In the genomic region with DNA sequence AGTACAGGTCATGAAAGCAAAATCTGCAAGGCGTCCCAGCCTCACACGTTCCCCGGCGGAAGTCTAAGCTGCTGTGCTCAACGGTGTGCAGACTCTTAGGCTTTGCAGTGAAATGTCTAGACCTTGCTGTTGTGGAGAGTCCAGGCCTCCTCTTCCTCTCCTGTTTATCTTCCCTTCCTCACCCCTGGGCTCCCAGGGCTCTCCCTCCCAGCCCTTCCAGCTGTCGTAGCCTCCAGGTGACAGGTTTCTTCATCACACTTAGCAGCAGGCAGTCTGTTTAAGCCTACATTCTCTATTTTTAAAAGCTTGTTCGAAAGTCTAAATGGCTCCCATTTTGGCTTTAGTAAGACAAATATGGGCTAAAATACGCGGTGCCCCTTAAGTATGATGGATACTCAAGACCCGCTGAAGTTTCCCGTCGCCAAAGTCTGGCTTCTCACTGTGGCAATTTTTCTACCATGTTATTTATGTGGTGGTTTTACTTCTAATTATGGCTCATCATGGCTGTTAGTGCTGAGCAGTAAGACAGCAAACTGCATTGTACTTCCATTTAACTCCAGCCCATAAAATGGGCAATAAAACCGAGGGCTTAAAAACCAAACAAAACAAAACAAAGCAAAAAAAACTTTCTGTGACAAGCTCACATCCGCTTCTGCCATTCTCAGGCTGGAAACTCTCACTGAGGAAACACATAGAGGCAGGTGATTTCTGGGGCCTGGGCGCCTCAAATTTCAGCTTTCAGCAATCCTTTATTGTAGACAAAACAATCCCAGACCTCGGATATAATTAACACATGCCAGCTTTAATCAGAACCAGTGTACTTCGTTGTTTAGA, we compare ENCODE assay signal across 14 cellular contexts.
DNase-seq lines count a peak whose midpoint lies in the region; ATAC-seq and TF ChIP-seq lines count a peak whose summit lies in the region.
"Had no signal": no experiment of that assay in that cellular context is flagged by ENCODE, and none has a peak within 500 bp of the region (broad histone marks: within the 10 kb centered on the region; RNA-seq: fewer than 3 reads in every experiment).

No MANE protein-coding gene starts in this region.

- TF ChIP-seq CTCF in PC-9 (conservative IDR thresholded peaks at IDR 0.05) (no peak), neural progenitor cell (IDR thresholded peaks at IDR 0.05) (no peak)
- no peak for TF ChIP-seq CTCF in activated CD8-positive, alpha-beta T cell treated with anti-CD3 and anti-CD28 coated beads for 36 hours (IDR thresholded peaks at IDR 0.05)

- DNase-seq in HAP-1 (ENCODE audit: low spot score in 2 of 2) (peak; percentile 55 to 82), NCI-H187 (lab: John Stamatoyannopoulos, UW) (peak; percentile 32 to 34), PC-9 (no peak), neural progenitor cell (ENCODE audit: low spot score) (no peak), NK-92 (lab: John Stamatoyannopoulos, UW; ENCODE audit: unreplicated experiment) (no peak), T-helper 2 cell (no peak), DMS 273 treated with DMSO at 0.1 percent for 48 hours (lab: John Stamatoyannopoulos, UW) (no peak)
- no peak for DNase-seq in activated CD8-positive, alpha-beta T cell treated with anti-CD3 and anti-CD28 coated beads for 36 hours
- DNase-seq: activated CD8-positive, alpha-beta T cell treated with anti-CD3 and anti-CD28 coated beads, Interleukin-2, amount 10 ng/mL, durations not matched to agents 7 days and 5 days; CD8-positive, alpha-beta memory T cell; Peyer's patch; T-helper 17 cell had no signal

- H3K36me3 Mint-ChIP-seq in neural progenitor cell = no peaks in the 10 kb centered on the region
- no peaks in the 10 kb centered on the region for H3K36me3 Mint-ChIP-seq in activated CD8-positive, alpha-beta T cell treated with anti-CD3 and anti-CD28 coated beads for 36 hours (ENCODE audit: low read depth)
- H3K36me3 Mint-ChIP-seq: activated naive CD4-positive, alpha-beta T cell treated with anti-CD3 and anti-CD28 coated beads, Interleukin-2, amount 50 U/mL, for 24 hours; CD8-positive, alpha-beta memory T cell had no signal

- POLR2A ChIA-PET in PC-9 (lab: Charles Lee; ENCODE audit: unreplicated experiment) = no interaction called here
- POLR2A ChIA-PET in activated CD8-positive, alpha-beta T cell treated with anti-CD3 and anti-CD28 coated beads for 36 hours (lab: Charles Lee) = interaction anchor here (1.4 kb wide), 1 partner anchor 16 kb away, joined by 3 read pairs; no protein-coding TSS in a partner anchor

- H3K9me2 ChIP-seq in PC-9 (ENCODE audit: insufficient read depth) = no peaks in the 10 kb centered on the region

- H3K4me3 ChIP-seq in HAP-1 (no peak overlapping the region), PC-9 (no peak overlapping the region), neural progenitor cell (no peak overlapping the region)
- H3K4me3 ChIP-seq: Peyer's patch, right atrium auricular region had no signal

- CTCF ChIA-PET in PC-9 (lab: Charles Lee) = no interaction called here
- CTCF ChIA-PET in activated CD8-positive, alpha-beta T cell treated with anti-CD3 and anti-CD28 coated beads for 36 hours (lab: Charles Lee) = no interaction called here

- no peaks in the 10 kb centered on the region for H4K20me1 ChIP-seq in PC-9 (ENCODE audit: insufficient read depth)
- no peaks in the 10 kb centered on the region for H4K20me1 ChIP-seq in neural progenitor cell (ENCODE audit: low read depth)

- no peak overlapping the region for H3K9ac ChIP-seq in neural progenitor cell

- H3K27ac Mint-ChIP-seq in neural progenitor cell = peak overlapping the region; percentile 57
- no peak overlapping the region for H3K27ac Mint-ChIP-seq in activated CD8-positive, alpha-beta T cell treated with anti-CD3 and anti-CD28 coated beads for 36 hours
- H3K27ac Mint-ChIP-seq: activated CD8-positive, alpha-beta T cell treated with anti-CD3 and anti-CD28 coated beads, Interleukin-2, amount 10 ng/mL, durations not matched to agents 7 days and 5 days; activated naive CD4-positive, alpha-beta T cell treated with anti-CD3 and anti-CD28 coated beads, Interleukin-2, amount 50 U/mL, for 24 hours; CD8-positive, alpha-beta memory T cell; T-helper 17 cell had no signal

- H3K9me3 Mint-ChIP-seq in neural progenitor cell = no peaks in the 10 kb centered on the region
- no peaks in the 10 kb centered on the region for H3K9me3 Mint-ChIP-seq in activated CD8-positive, alpha-beta T cell treated with anti-CD3 and anti-CD28 coated beads for 36 hours
- H3K9me3 Mint-ChIP-seq: activated naive CD4-positive, alpha-beta T cell treated with anti-CD3 and anti-CD28 coated beads, Interleukin-2, amount 50 U/mL, for 24 hours; CD8-positive, alpha-beta memory T cell had no signal

- ATAC-seq in activated CD8-positive, alpha-beta T cell treated with anti-CD3 and anti-CD28 coated beads for 36 hours = no peak
- ATAC-seq: activated CD8-positive, alpha-beta T cell treated with anti-CD3 and anti-CD28 coated beads, Interleukin-2, amount 10 ng/mL, durations not matched to agents 7 days and 5 days; T-helper 17 cell had no signal

- no peaks in the 10 kb centered on the region for H3K27me3 Mint-ChIP-seq in neural progenitor cell (ENCODE audit: insufficient read depth, low read depth)
- H3K27me3 Mint-ChIP-seq in activated CD8-positive, alpha-beta T cell treated with anti-CD3 and anti-CD28 coated beads for 36 hours = peaks cover 21% of the 10 kb centered on the region

- H3K9me3 ChIP-seq in HAP-1 = no peaks in the 10 kb centered on the region
- H3K9me3 ChIP-seq in PC-9 (ENCODE audit: insufficient read depth, low read depth) = no peaks in the 10 kb centered on the region
- H3K9me3 ChIP-seq in neural progenitor cell (ENCODE audit: low read depth) = no peaks in the 10 kb centered on the region
- H3K9me3 ChIP-seq: Peyer's patch, right atrium auricular region had no signal

- H3K36me3 ChIP-seq in HAP-1 (replicated peaks) = no peaks in the 10 kb centered on the region
- H3K36me3 ChIP-seq in PC-9 (ENCODE audit: low read depth) = no peaks in the 10 kb centered on the region
- H3K36me3 ChIP-seq in neural progenitor cell = no peaks in the 10 kb centered on the region
- H3K36me3 ChIP-seq: Peyer's patch, right atrium auricular region had no signal

- H3F3A ChIP-seq in PC-9 (ENCODE audit: insufficient read depth, low read depth) (no peaks in the 10 kb centered on the region), neural progenitor cell (ENCODE audit: low read depth) (no peaks in the 10 kb centered on the region)

- H3K4me1 Mint-ChIP-seq in neural progenitor cell = peaks cover 14% of the 10 kb centered on the region
- H3K4me1 Mint-ChIP-seq in activated CD8-positive, alpha-beta T cell treated with anti-CD3 and anti-CD28 coated beads for 36 hours (ENCODE audit: low read depth) = no peaks in the 10 kb centered on the region
- H3K4me1 Mint-ChIP-seq: activated naive CD4-positive, alpha-beta T cell treated with anti-CD3 and anti-CD28 coated beads, Interleukin-2, amount 50 U/mL, for 24 hours; CD8-positive, alpha-beta memory T cell had no signal

- H3K27ac ChIP-seq in PC-9 (no peak overlapping the region), neural progenitor cell (no peak overlapping the region)
- H3K27ac ChIP-seq: Peyer's patch, right atrium auricular region had no signal

- H3K27me3 ChIP-seq in HAP-1 (ENCODE audit: low read depth) (peaks cover 77% of the 10 kb centered on the region), PC-9 (ENCODE audit: insufficient read depth, low read depth) (no peaks in the 10 kb centered on the region), neural progenitor cell (no peaks in the 10 kb centered on the region)
- H3K27me3 ChIP-seq: Peyer's patch had no signal

- no peak overlapping the region for H3K4me3 Mint-ChIP-seq in neural progenitor cell
- no peak overlapping the region for H3K4me3 Mint-ChIP-seq in activated CD8-positive, alpha-beta T cell treated with anti-CD3 and anti-CD28 coated beads for 36 hours
- H3K4me3 Mint-ChIP-seq: activated CD8-positive, alpha-beta T cell treated with anti-CD3 and anti-CD28 coated beads, Interleukin-2, amount 10 ng/mL, durations not matched to agents 7 days and 5 days; activated naive CD4-positive, alpha-beta T cell treated with anti-CD3 and anti-CD28 coated beads, Interleukin-2, amount 50 U/mL, for 24 hours; CD8-positive, alpha-beta memory T cell; T-helper 17 cell had no signal

- intact Hi-C loops in PC-9 (cut with micrococcal nuclease; ENCODE audit: unreplicated experiment) = no loop called here
- intact Hi-C loops in activated CD8-positive, alpha-beta T cell treated with anti-CD3 and anti-CD28 coated beads for 36 hours (cut with micrococcal nuclease) = no loop called here

- peaks cover 14% of the 10 kb centered on the region for H3K4me1 ChIP-seq in HAP-1
- no peaks in the 10 kb centered on the region for H3K4me1 ChIP-seq in PC-9 (replicated peaks; ENCODE audit: insufficient read depth)
- H3K4me1 ChIP-seq in neural progenitor cell = peaks cover 20% of the 10 kb centered on the region
- H3K4me1 ChIP-seq: Peyer's patch, right atrium auricular region had no signal

- H3K79me2 ChIP-seq in PC-9 (ENCODE audit: low read depth) = no peaks in the 10 kb centered on the region
- no peaks in the 10 kb centered on the region for H3K79me2 ChIP-seq in neural progenitor cell (ENCODE audit: low read depth)

- in situ Hi-C loops in HAP-1 (cut with MboI; ENCODE audit: low sequenced_read_pairs) = no loop called here

- H3K4me2 ChIP-seq in PC-9 (no peak overlapping the region), neural progenitor cell (peak overlapping the region; percentile 23)

- BruUV-seq in PC-9 (replicated peaks; lab: Mats Ljungman, UMichigan) = no TSS peak

- 0 out of 2 replicates have a peak overlapping the region, but pooled peaks have one; percentile 8 for H2AFZ ChIP-seq in PC-9
- peak overlapping the region; percentile 21 for H2AFZ ChIP-seq in neural progenitor cell (replicated peaks)

Comparison
In these comparisons a context has a peak if more than half of its experiments do, and no peak if none do; other contexts are left out.
1. DNase-seq: peak in HAP-1 (2 of 2) and NCI-H187 (2 of 2); none in PC-9 (0 of 2), neural progenitor cell (single experiment), NK-92 (single experiment), T-helper 2 cell (0 of 5), DMS 273 treated with DMSO at 0.1 percent for 48 hours (single experiment) and activated CD8-positive, alpha-beta T cell treated with anti-CD3 and anti-CD28 coated beads for 36 hours (single experiment).